Comparison of ENCODE assay signal across 11 cellular contexts in the genomic region with DNA sequence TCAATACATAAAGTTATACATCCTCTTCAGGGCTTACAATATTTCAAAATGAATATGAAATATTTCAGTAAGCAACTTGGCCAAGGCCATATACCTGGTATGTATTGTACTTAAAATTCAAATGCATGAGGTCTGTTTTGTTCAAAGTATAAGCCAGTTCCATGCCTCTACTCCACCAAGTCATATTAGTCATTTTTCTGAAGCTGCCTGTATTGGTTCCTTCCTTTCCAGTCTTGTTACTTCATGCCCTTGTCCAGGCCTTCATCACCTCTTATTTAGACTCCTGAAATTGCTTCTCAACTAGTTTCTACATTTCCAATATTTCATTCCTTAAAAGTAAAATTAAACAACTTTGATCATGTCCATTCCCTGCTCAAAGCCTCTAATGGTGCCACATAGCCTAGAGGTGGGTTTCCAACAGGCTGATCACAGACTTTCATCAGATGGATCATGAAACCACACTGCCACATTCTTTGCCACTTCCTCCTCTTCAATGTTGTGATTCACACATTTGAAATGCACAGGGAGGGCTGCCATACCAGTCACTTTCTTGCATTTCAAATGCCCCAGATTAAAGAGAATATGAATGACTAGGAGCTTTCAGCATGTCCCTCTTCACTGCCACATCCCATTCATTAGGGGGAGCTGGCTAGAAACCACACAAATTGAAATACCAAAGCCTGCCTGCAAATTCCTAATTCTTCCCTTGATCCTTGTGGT.
DNase-seq lines count a peak whose midpoint lies in the region; ATAC-seq and TF ChIP-seq lines count a peak whose summit lies in the region.
"Had no signal": no experiment of that assay in that cellular context is flagged by ENCODE, and none has a peak within 500 bp of the region (broad histone marks: within the 10 kb centered on the region; RNA-seq: fewer than 3 reads in every experiment).

No MANE protein-coding gene starts in this region.

- H3K4me2 ChIP-seq in skeletal muscle satellite cell (ENCODE audit: low read length): peak overlapping the region; percentile 6

- H3K4me1 Mint-ChIP-seq in CD4-positive, alpha-beta T cell (ENCODE audit: low read depth): no peaks in the 10 kb centered on the region
- H3K4me1 Mint-ChIP-seq: activated naive CD8-positive, alpha-beta T cell treated with anti-CD3 and anti-CD28 coated beads for 36 hours had no signal

- H3K36me3 Mint-ChIP-seq in CD4-positive, alpha-beta T cell (ENCODE audit: low read depth): no peaks in the 10 kb centered on the region
- H3K36me3 Mint-ChIP-seq: activated naive CD8-positive, alpha-beta T cell treated with anti-CD3 and anti-CD28 coated beads for 36 hours had no signal

- no peak for ATAC-seq in CD4-positive, alpha-beta T cell (ENCODE audit: poor library complexity)

- H3K27me3 Mint-ChIP-seq in CD4-positive, alpha-beta T cell: no peaks in the 10 kb centered on the region
- H3K27me3 Mint-ChIP-seq: activated naive CD8-positive, alpha-beta T cell treated with anti-CD3 and anti-CD28 coated beads for 36 hours had no signal

- H3K9me3 ChIP-seq in SJSA1 (replicated peaks) (no peaks in the 10 kb centered on the region; the same call in 1 of the 2 replicates), skeletal muscle satellite cell (replicated peaks; ENCODE audit: low read length) (no peaks in the 10 kb centered on the region), thyroid gland (no peaks in the 10 kb centered on the region)
- H3K9me3 ChIP-seq in CD4-positive, alpha-beta T cell (ENCODE audit: control insufficient read depth, low read length): no peaks in the 10 kb centered on the region

- H3K27me3 ChIP-seq in SJSA1 (replicated peaks): no peaks in the 10 kb centered on the region
- H3K27me3 ChIP-seq in skeletal muscle satellite cell (ENCODE audit: control insufficient read depth, insufficient read depth, low read length): no peaks in the 10 kb centered on the region
- H3K27me3 ChIP-seq in thyroid gland: no peaks in the 10 kb centered on the region
- H3K27me3 ChIP-seq in CD4-positive, alpha-beta T cell (ENCODE audit: control insufficient read depth, insufficient read depth, low read length): no peaks in the 10 kb centered on the region

- H3K27ac ChIP-seq in SJSA1 (peak overlapping the region; percentile 91), thyroid gland (no peak overlapping the region)
- no peak overlapping the region for H3K27ac ChIP-seq in CD4-positive, alpha-beta T cell (ENCODE audit: low read depth, low read length)

- no peaks in the 10 kb centered on the region for H3K36me3 ChIP-seq in SJSA1
- no peaks in the 10 kb centered on the region for H3K36me3 ChIP-seq in skeletal muscle satellite cell (ENCODE audit: insufficient read depth, low read length)
- no peaks in the 10 kb centered on the region for H3K36me3 ChIP-seq in thyroid gland

- H3K9me3 Mint-ChIP-seq in CD4-positive, alpha-beta T cell: peaks cover 14% of the 10 kb centered on the region

- H3K4me1 ChIP-seq in SJSA1 (replicated peaks) (peaks cover 49% of the 10 kb centered on the region), skeletal muscle satellite cell (ENCODE audit: control insufficient read depth, insufficient read depth, low read length) (peaks cover 30% of the 10 kb centered on the region), thyroid gland (no peaks in the 10 kb centered on the region)

- no peak overlapping the region for H3K27ac Mint-ChIP-seq in CD4-positive, alpha-beta T cell
- H3K27ac Mint-ChIP-seq: activated naive CD8-positive, alpha-beta T cell treated with anti-CD3 and anti-CD28 coated beads for 36 hours had no signal

- intact Hi-C loops in thyroid gland (cut with DNase I): no loop called here
- intact Hi-C loops in CD4-positive, alpha-beta T cell (cut with DNase I, micrococcal nuclease): no loop called here

- H3K9ac ChIP-seq in skeletal muscle satellite cell (ENCODE audit: low read depth, low read length): peak overlapping the region; percentile 35

- TF ChIP-seq CTCF in fibroblast of mammary gland (conservative IDR thresholded peaks at IDR 0.05; ENCODE audit: control insufficient read depth, insufficient read depth, low read depth, low read length) (no peak), thyroid gland (IDR thresholded peaks at IDR 0.05) (no peak)
- no peak for TF ChIP-seq CTCF in CD4-positive, alpha-beta T cell (IDR thresholded peaks at IDR 0.05)

- no peak for TF ChIP-seq POLR2A in thyroid gland (IDR thresholded peaks at IDR 0.05)

- DNase-seq in HT1080 (ENCODE audit: low read depth): peak; percentile 98
- DNase-seq in SJSA1 (ENCODE audit: low read depth in 1 of 2, low spot score in 2 of 2): peak; percentile 80 to 92
- peak; percentile 12 for DNase-seq in fibroblast of mammary gland (ENCODE audit: low read depth)
- DNase-seq in NAMALWA (ENCODE audit: low spot score): no peak
- DNase-seq in thyroid gland: no peak
- DNase-seq in CD4-positive, alpha-beta T cell: no peak
- DNase-seq: activated CD4-positive, alpha-beta T cell treated with anti-CD3 and anti-CD28 coated beads, Interleukin-2, amount 50 U/mL, for 48 hours; activated naive CD8-positive, alpha-beta T cell treated with anti-CD3 and anti-CD28 coated beads for 36 hours; DMS79 treated with DMSO at 0.1 percent for 48 hours; NCI-H1694 had no signal

- H3K4me3 Mint-ChIP-seq in CD4-positive, alpha-beta T cell: no peak overlapping the region
- H3K4me3 Mint-ChIP-seq: activated naive CD8-positive, alpha-beta T cell treated with anti-CD3 and anti-CD28 coated beads for 36 hours had no signal

- CTCF ChIA-PET in CD4-positive, alpha-beta T cell (lab: Charles Lee): no interaction called here

- no peak overlapping the region for H3K4me3 ChIP-seq in SJSA1
- no peak overlapping the region for H3K4me3 ChIP-seq in fibroblast of mammary gland (ENCODE audit: control insufficient read depth, low read depth, low read length)
- no peak overlapping the region for H3K4me3 ChIP-seq in skeletal muscle satellite cell (ENCODE audit: low read length)
- H3K4me3 ChIP-seq in thyroid gland (replicated peaks in 1 of 3): no peak overlapping the region

- POLR2A ChIA-PET in CD4-positive, alpha-beta T cell (lab: Charles Lee): no interaction called here

Comparison
In these comparisons a context has a peak if more than half of its experiments do, and no peak if none do; other contexts are left out.
1. DNase-seq: peak in HT1080 (single experiment), SJSA1 (2 of 2) and fibroblast of mammary gland (single experiment); none in NAMALWA (single experiment), thyroid gland (0 of 2) and CD4-positive, alpha-beta T cell (0 of 10).